ENCODE assay signal across 22 cellular contexts in the genomic region with DNA sequence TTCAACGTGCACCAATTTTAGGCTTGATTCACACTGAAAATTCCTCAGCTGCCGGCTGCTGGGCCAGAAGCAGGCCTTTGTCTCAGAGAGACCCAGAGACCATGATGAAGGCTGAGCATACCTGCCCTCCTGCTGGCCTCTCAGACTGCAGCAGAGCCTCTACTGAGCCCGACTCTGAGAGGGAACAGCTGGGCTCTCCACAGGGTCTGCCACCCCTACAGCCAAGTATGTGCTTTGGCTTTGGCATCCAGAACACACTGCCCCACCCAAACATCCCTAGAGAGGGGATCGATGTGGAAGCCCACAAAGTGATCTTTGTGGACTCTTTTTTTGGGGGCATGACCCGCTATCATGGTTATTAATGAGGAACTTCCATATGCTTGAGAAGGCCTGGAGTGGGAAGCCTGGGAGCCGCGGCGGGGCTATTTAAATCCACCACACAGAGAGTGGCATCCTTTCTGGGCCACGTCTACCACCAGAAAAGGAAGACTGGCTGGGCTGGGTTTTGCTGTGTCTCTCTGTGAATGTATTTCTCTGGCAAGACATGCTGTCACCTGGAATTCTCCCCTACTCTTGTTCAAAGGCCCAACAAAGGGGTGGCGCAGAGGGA.
A peak's percentile ranks its signal among the peaks of the same experiment; 100 is the strongest.
DNase-seq lines count a peak whose midpoint lies in the region; ATAC-seq and TF ChIP-seq lines count a peak whose summit lies in the region.
"Had no signal": no experiment of that assay in that cellular context is flagged by ENCODE, and none has a peak within 500 bp of the region (broad histone marks: within the 10 kb centered on the region; RNA-seq: fewer than 3 reads in every experiment).

No MANE protein-coding gene starts in this region.

- no peak overlapping the region for H2BK120ac ChIP-seq in neuronal stem cell (ENCODE audit: low read depth, low read length)

- H3K23ac ChIP-seq in neuronal stem cell (ENCODE audit: low read depth, low read length, poor library complexity), result no peak overlapping the region

- no peak overlapping the region for H2BK12ac ChIP-seq in neuronal stem cell (ENCODE audit: low read length)

- no peak overlapping the region for H2AFZ ChIP-seq in neuronal stem cell (ENCODE audit: low read length)

- no peak overlapping the region for H4K8ac ChIP-seq in neuronal stem cell (ENCODE audit: low read depth, low read length)

- no peak overlapping the region for H2BK15ac ChIP-seq in neuronal stem cell (ENCODE audit: low read length)

- no peaks in the 10 kb centered on the region for H3K27me3 ChIP-seq in right atrium auricular region
- peaks cover 0 to 5% (median 0%) of the 10 kb centered on the region in 3 experiments for H3K27me3 ChIP-seq in neuronal stem cell (ENCODE audit: control insufficient read depth in 3 of 3, insufficient read depth in 3 of 3, low read depth in 1 of 3, low read length in 3 of 3)
- H3K27me3 ChIP-seq: SJSA1, tibial nerve had no signal

- no peak overlapping the region for H2BK5ac ChIP-seq in neuronal stem cell (ENCODE audit: low read length)

- TF ChIP-seq CTCF in right atrium auricular region (IDR thresholded peaks at IDR 0.05), result no peak

- ATAC-seq in left cardiac atrium (no peak), HG02588 (IDR thresholded peaks at IDR 0.05; ENCODE audit: unreplicated experiment) (no peak)
- ATAC-seq: stimulated activated naive B cell treated with anti-CD40 and anti-IgM and Interleukin-4, amounts not matched to agents 10 μg/mL and 1 μg/mL and 100 μg/mL, for 72 hours had no signal

- peak overlapping the region; percentile 32 for H3K18ac ChIP-seq in neuronal stem cell (ENCODE audit: low read length)

- H3K14ac ChIP-seq in neuronal stem cell (ENCODE audit: low read length), result no peak overlapping the region

- H3K9ac ChIP-seq in neuronal stem cell (ENCODE audit: low read depth, low read length, poor library complexity), result no peak overlapping the region

- H2AK5ac ChIP-seq in neuronal stem cell (ENCODE audit: low read depth, low read length), result no peak overlapping the region

- no peak overlapping the region for H3K4ac ChIP-seq in neuronal stem cell (ENCODE audit: low read length)

- H3K4me3 ChIP-seq in right atrium auricular region (no peak overlapping the region), neuronal stem cell (ENCODE audit: low read length in 2 of 2) (no peak overlapping the region)
- H3K4me3 ChIP-seq: prostate gland, SJSA1, tibial nerve had no signal

- intact Hi-C loops in left cardiac atrium (cut with DNase I), result loop anchor here in 1 of 2 donors (5.0 kb wide), 1 partner anchor 68 kb away; a partner anchor contains a TSS

- no peaks in the 10 kb centered on the region for H3K79me1 ChIP-seq in neuronal stem cell (ENCODE audit: low read depth, low read length)

- peak overlapping the region; percentile 88 to 95 for H3K27ac ChIP-seq in right atrium auricular region
- peak overlapping the region; percentile 97 for H3K27ac ChIP-seq in cingulate gyrus (ENCODE audit: low read depth, low read length)
- H3K27ac ChIP-seq in neuronal stem cell (replicated peaks; ENCODE audit: low read length), result no peak overlapping the region
- H3K27ac ChIP-seq: prostate gland, SJSA1 had no signal

- no CpG with 5 or more reads among the region's 10 CpGs for WGBS in neuronal stem cell (ENCODE audit: extremely low coverage in 2 of 2, insufficient read length in 2 of 2, insufficient replicate concordance in 1 of 2), 2 donors

- H3K36me3 ChIP-seq in right atrium auricular region (no peaks in the 10 kb centered on the region), neuronal stem cell (replicated peaks in 1 of 2; ENCODE audit: control insufficient read depth in 2 of 2, insufficient read depth in 2 of 2, low read length in 2 of 2) (no peaks in the 10 kb centered on the region)
- H3K36me3 ChIP-seq: prostate gland, SJSA1, tibial nerve had no signal

- H3K4me2 ChIP-seq in neuronal stem cell (ENCODE audit: insufficient read depth, low read length, poor library complexity, severe bottlenecking), result no peak overlapping the region

- no peak overlapping the region for H4K91ac ChIP-seq in neuronal stem cell (ENCODE audit: low read depth, low read length, poor library complexity)

- H3K4me1 ChIP-seq in right atrium auricular region, result peaks cover 0 to 96% of the 10 kb centered on the region in 2 donors
- H3K4me1 ChIP-seq in neuronal stem cell (ENCODE audit: control insufficient read depth in 2 of 2, insufficient read depth in 1 of 2, low read depth in 1 of 2, low read length in 2 of 2), result peaks cover 7 to 19% of the 10 kb centered on the region in 2 donors
- H3K4me1 ChIP-seq: prostate gland, SJSA1 had no signal

- H3K9me3 ChIP-seq in right atrium auricular region (no peaks in the 10 kb centered on the region), neuronal stem cell (replicated peaks in 1 of 2; ENCODE audit: control insufficient read depth in 2 of 2, insufficient read depth in 1 of 2, low read depth in 1 of 2, low read length in 2 of 2) (no peaks in the 10 kb centered on the region)
- H3K9me3 ChIP-seq: prostate gland, SJSA1, tibial nerve had no signal

- DNase-seq in right atrium auricular region (ENCODE audit: low spot score), result no peak
- DNase-seq in left cardiac atrium, result no peak
- no peak for DNase-seq in neuronal stem cell (ENCODE audit: low spot score)
- no peak for DNase-seq in stimulated activated CD8-positive, alpha-beta memory T cell treated with anti-CD3 and anti-CD28 coated beads, Interleukin-4, amount 100 ng/mL, for 48 hours
- no peak for DNase-seq in DMS53 treated with DMSO at 0.1 percent for 48 hours (lab: John Stamatoyannopoulos, UW; ENCODE audit: unreplicated experiment)
- no peak for DNase-seq in amygdala (lab: John Stamatoyannopoulos, UW)
- DNase-seq: activated naive CD4-positive, alpha-beta T cell treated with anti-CD3 and anti-CD28 coated beads for 36 hours; activated T-cell treated with anti-CD3 and anti-CD28 coated beads, Interleukin-2, amount 50 U/mL, for 48 hours; DMS79; Karpas-422; kidney glomerular epithelial cell; mammary epithelial cell; MV-4-11; NCI-H1694; NCI-H510A treated with DMSO at 0.1 percent for 48 hours; stimulated activated naive B cell treated with anti-CD40 and anti-IgM and Interleukin-4, amounts not matched to agents 10 μg/mL and 1 μg/mL and 100 μg/mL, for 72 hours; T-helper 1 cell had no signal
